In the genomic region with DNA sequence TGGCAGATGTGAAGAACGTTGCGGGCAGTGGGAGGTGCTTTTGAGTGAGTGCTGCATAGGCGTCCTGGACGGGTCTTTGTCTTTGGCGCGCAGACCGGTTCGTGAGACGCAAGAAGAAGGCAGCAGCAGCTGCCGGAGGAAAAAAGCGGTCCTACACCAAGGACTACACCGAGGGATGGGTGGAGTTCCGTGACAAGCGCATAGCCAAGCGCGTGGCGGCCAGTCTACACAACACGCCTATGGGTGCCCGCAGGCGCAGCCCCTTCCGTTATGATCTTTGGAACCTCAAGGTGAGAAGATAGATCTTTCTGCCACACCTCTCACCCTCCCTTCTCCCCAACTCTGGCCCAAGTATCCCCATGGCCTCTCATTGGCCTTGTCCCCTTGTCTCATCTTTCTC, we compare ENCODE assay signal across 9 cellular contexts. TPM values are rescaled to one million over a fixed set of nuclear protein-coding genes. Genes with fewer than 3 reads are reported as not detected.
DNase-seq lines count a peak whose midpoint lies in the region; ATAC-seq and TF ChIP-seq lines count a peak whose summit lies in the region.
"Had no signal": no experiment of that assay in that cellular context is flagged by ENCODE, and none has a peak within 500 bp of the region (broad histone marks: within the 10 kb centered on the region; RNA-seq: fewer than 3 reads in every experiment).

No MANE protein-coding gene starts in this region.

- TF ChIP-seq POLR2A in suprapubic skin (IDR thresholded peaks at IDR 0.05): no peak

- H3K9me3 ChIP-seq in SJSA1 (replicated peaks) (no peaks in the 10 kb centered on the region), iPS-18a (ENCODE audit: control insufficient read depth, low read depth, low read length) (no peaks in the 10 kb centered on the region), suprapubic skin (no peaks in the 10 kb centered on the region)

- TF ChIP-seq CTCF in suprapubic skin (IDR thresholded peaks at IDR 0.05): no peak

- no peak for TF ChIP-seq EP300 in suprapubic skin (IDR thresholded peaks at IDR 0.05)

- peak overlapping the region; percentile 76 for H3K27ac Mint-ChIP-seq in T-helper 1 cell treated with Interleukin-12 subunit alpha and Interleukin-12 subunit beta and Interleukin-4 antibody, amounts not matched to agents 30 μg/mL and 1 μg/mL, for 36 hours

- peaks cover 18% of the 10 kb centered on the region for H3K27me3 Mint-ChIP-seq in T-helper 1 cell treated with Interleukin-12 subunit alpha and Interleukin-12 subunit beta and Interleukin-4 antibody, amounts not matched to agents 30 μg/mL and 1 μg/mL, for 36 hours (ENCODE audit: low read depth)

- no peak overlapping the region for H3K27ac ChIP-seq in SJSA1
- H3K27ac ChIP-seq in iPS-18a (ENCODE audit: low read length): no peak overlapping the region
- no peak overlapping the region for H3K27ac ChIP-seq in suprapubic skin

- no peaks in the 10 kb centered on the region for H3K9me3 Mint-ChIP-seq in T-helper 1 cell treated with Interleukin-12 subunit alpha and Interleukin-12 subunit beta and Interleukin-4 antibody, amounts not matched to agents 30 μg/mL and 1 μg/mL, for 36 hours

- H3K4me1 ChIP-seq in SJSA1 (replicated peaks) (peaks cover 15% of the 10 kb centered on the region), iPS-18a (ENCODE audit: control insufficient read depth, low read depth, low read length) (peaks cover 4% of the 10 kb centered on the region), suprapubic skin (peaks cover 23% of the 10 kb centered on the region)

- H3K27me3 ChIP-seq in SJSA1 (replicated peaks): 0 out of 2 replicates have a peak, but pooled peaks cover 2% of the 10 kb centered on the region
- H3K27me3 ChIP-seq in iPS-18a (ENCODE audit: control insufficient read depth, insufficient read depth, low read length): no peaks in the 10 kb centered on the region
- H3K27me3 ChIP-seq in suprapubic skin: peaks cover 13% of the 10 kb centered on the region

- WGBS in suprapubic skin: 62% methylated on average over 21 of the region's 21 CpGs

- H3K36me3 ChIP-seq in SJSA1 (peaks cover 30% of the 10 kb centered on the region), iPS-18a (ENCODE audit: control insufficient read depth, low read depth, low read length) (peaks cover 11% of the 10 kb centered on the region), suprapubic skin (peaks cover 18% of the 10 kb centered on the region)

- H3K4me3 Mint-ChIP-seq in T-helper 1 cell treated with Interleukin-12 subunit alpha and Interleukin-12 subunit beta and Interleukin-4 antibody, amounts not matched to agents 30 μg/mL and 1 μg/mL, for 36 hours: no peak overlapping the region

- no peak for DNase-seq in T-helper 1 cell
- no peak for DNase-seq in SJSA1 (ENCODE audit: low read depth in 1 of 2, low spot score in 2 of 2)
- no peak for DNase-seq in suprapubic skin (ENCODE audit: low spot score in 2 of 2)
- no peak for DNase-seq in SIG-M5 (lab: John Stamatoyannopoulos, UW)
- DNase-seq: NCI-H1092 treated with DMSO at 0.1 percent for 48 hours had no signal

- peaks cover 24% of the 10 kb centered on the region for H3K4me1 Mint-ChIP-seq in T-helper 1 cell treated with Interleukin-12 subunit alpha and Interleukin-12 subunit beta and Interleukin-4 antibody, amounts not matched to agents 30 μg/mL and 1 μg/mL, for 36 hours (ENCODE audit: low read depth)

- no peak for ATAC-seq in HG02623 (IDR thresholded peaks at IDR 0.05; ENCODE audit: unreplicated experiment)
- ATAC-seq in HG03045 (IDR thresholded peaks at IDR 0.05; ENCODE audit: unreplicated experiment): no peak

- H3K4me3 ChIP-seq in SJSA1 (peak overlapping the region; percentile 76), iPS-18a (ENCODE audit: low read length) (peak overlapping the region; percentile 97), suprapubic skin (peak overlapping the region; percentile 93)

- peak overlapping the region; percentile 82 for H3K9ac ChIP-seq in iPS-18a (ENCODE audit: low read length)

- H3K36me3 Mint-ChIP-seq in T-helper 1 cell treated with Interleukin-12 subunit alpha and Interleukin-12 subunit beta and Interleukin-4 antibody, amounts not matched to agents 30 μg/mL and 1 μg/mL, for 36 hours (ENCODE audit: low read depth): peaks cover 18% of the 10 kb centered on the region

RNA-seq across cellular contexts. Expression of a gene that starts 1.1 kb away (rescaled TPM):
- 16.9 and 27.4 TPM in 2 replicates for total RNA-seq in SJSA1 (2014; rRNA removed; shearing (Covaris generic))
- 10 to 100 TPM; 17.4 to 30.0 (median 21.1) TPM for total RNA-seq in suprapubic skin

RNA-seq across cellular contexts. Expression of a gene that starts 59.7 kb away (rescaled TPM):
- total RNA-seq in SJSA1 (2014; rRNA removed; shearing (Covaris generic)): 110 TPM in 2 replicates
- 10 to 100 TPM; 25.2 to 48.5 (median 34.5) TPM for total RNA-seq in suprapubic skin
